ENCODE assay signal across 10 cellular contexts in genomic region chr3:68878322-68878721, GRCh38. TPM values are rescaled to one million over a fixed set of nuclear protein-coding genes. Genes with fewer than 3 reads are reported as not detected.
DNase-seq lines count a peak whose midpoint lies in the region; ATAC-seq and TF ChIP-seq lines count a peak whose summit lies in the region.
"Had no signal": no experiment of that assay in that cellular context is flagged by ENCODE, and none has a peak within 500 bp of the region (broad histone marks: within the 10 kb centered on the region; RNA-seq: fewer than 3 reads in every experiment).

No MANE protein-coding gene starts in this region.

- no peak overlapping the region for H3K4me3 ChIP-seq in GM23338

- peak; percentile 17 for DNase-seq in AG08396 (ENCODE audit: low spot score)
- DNase-seq in GM23338 (ENCODE audit: low spot score), result peak; percentile 60
- peak; percentile 25 for DNase-seq in iris pigment epithelial cell (ENCODE audit: low read depth)
- no peak for DNase-seq in HuH-7 (ENCODE audit: low spot score)
- DNase-seq in stimulated activated CD4-positive, alpha-beta T cell treated with anti-CD3 and anti-CD28 coated beads, Interleukin-4, amount 100 ng/mL, for 4 hours, result no peak
- DNase-seq: left colon had no signal

- no peaks in the 10 kb centered on the region for H3K27me3 ChIP-seq in GM23338 (ENCODE audit: insufficient read depth)

- no peak overlapping the region for H3K27ac Mint-ChIP-seq in GM23338

- TF ChIP-seq CTCF in GM23338 (conservative IDR thresholded peaks at IDR 0.05; ENCODE audit: low read depth in 2 of 2), result peak; percentile 67 to 80

- H3K4me2 ChIP-seq in GM23338, result no peak overlapping the region

- peaks cover 3% of the 10 kb centered on the region; the same call in 1 of the 3 replicates for H3K4me1 Mint-ChIP-seq in GM23338

- peaks cover 8% of the 10 kb centered on the region; the same call in 2 of the 3 replicates for H3K36me3 Mint-ChIP-seq in GM23338 (ENCODE audit: low read depth)

- H3K9me2 ChIP-seq in GM23338 (ENCODE audit: insufficient read depth), result no peaks in the 10 kb centered on the region

- H3K4me3 Mint-ChIP-seq in GM23338, result no peak overlapping the region

- H3K27ac ChIP-seq in GM23338 (ENCODE audit: low read depth), result no peak overlapping the region

- no peaks in the 10 kb centered on the region for H3K36me3 ChIP-seq in GM23338 (ENCODE audit: insufficient read depth)

- H4K20me1 ChIP-seq in GM23338 (replicated peaks; ENCODE audit: insufficient read depth), result no peaks in the 10 kb centered on the region

- H3K27me3 Mint-ChIP-seq in GM23338 (ENCODE audit: insufficient read depth, low read depth, poor library complexity), result no peaks in the 10 kb centered on the region

- H3F3A ChIP-seq in GM23338 (replicated peaks; ENCODE audit: low read depth), result no peaks in the 10 kb centered on the region

- no peak overlapping the region for H2AFZ ChIP-seq in GM23338

- no peaks in the 10 kb centered on the region for H3K9me3 Mint-ChIP-seq in GM23338

- no peak for ATAC-seq in GM23338
- 0 out of 3 replicates have a peak, but pooled peaks have one; percentile 25 for ATAC-seq in SK-N-SH treated with all-trans-retinoic acid at 6 μM for 48 hours
- no peak for ATAC-seq in GM19328 (IDR thresholded peaks at IDR 0.05; ENCODE audit: unreplicated experiment)
- ATAC-seq in HG03039 (IDR thresholded peaks at IDR 0.05; ENCODE audit: unreplicated experiment), result no peak
- ATAC-seq: left colon had no signal

- H3K79me2 ChIP-seq in GM23338 (replicated peaks; ENCODE audit: insufficient read depth), result no peaks in the 10 kb centered on the region

- no peaks in the 10 kb centered on the region for H3K4me1 ChIP-seq in GM23338 (ENCODE audit: insufficient read depth)

TF ChIP-seq in GM23338, 12 proteins besides CTCF, POLR2A, EP300 and RAD21:
- TF ChIP-seq CREB1 (CRISPR knock-in tag; IDR thresholded peaks at IDR 0.05; ENCODE audit: low read depth) (no peak), POLR2AphosphoS5 (IDR thresholded peaks at IDR 0.05; ENCODE audit: low read depth) (no peak), JUNB (IDR thresholded peaks at IDR 0.05; ENCODE audit: unreplicated experiment) (no peak), REST (IDR thresholded peaks at IDR 0.05; ENCODE audit: unreplicated experiment) (no peak)

TF ChIP-seq in SK-N-SH treated with all-trans-retinoic acid at 6 μM for 48 hours, 23 proteins besides CTCF, POLR2A, EP300 and RAD21:
- TF ChIP-seq SNAI2 (CRISPR knock-in tag; IDR thresholded peaks at IDR 0.05) (no peak), ARNTL (CRISPR knock-in tag; IDR thresholded peaks at IDR 0.05; ENCODE audit: borderline replicate concordance, low read depth) (no peak), PPARA (CRISPR knock-in tag; IDR thresholded peaks at IDR 0.05; ENCODE audit: borderline replicate concordance) (no peak)

RNA-seq across cellular contexts. Expression of gene TAFA4, which starts 54.0 kb away (rescaled TPM):
- total RNA-seq in GM23338 (2014; rRNA removed; shearing (Covaris generic)), result 18.8 and 24.7 TPM in 2 replicates
- polyA plus RNA-seq in GM23338 (2016; fragmentation: Nextera tagmentation; extraction: Ambion mirVana), result 4.3 and 5.5 TPM in 2 replicates
- total RNA-seq: left colon, urinary bladder had no signal

Comparison
In these comparisons a context has a peak if more than half of its experiments do, and no peak if none do; other contexts are left out.
1. DNase-seq: peak in AG08396 (single experiment), GM23338 (single experiment) and iris pigment epithelial cell (single experiment); none in HuH-7 (single experiment) and stimulated activated CD4-positive, alpha-beta T cell treated with anti-CD3 and anti-CD28 coated beads, Interleukin-4, amount 100 ng/mL, for 4 hours (0 of 2).